ENCODE assay signal across 14 cellular contexts in genomic region chr18:46400449-46400848, GRCh38.
DNase-seq lines count a peak whose midpoint lies in the region; ATAC-seq and TF ChIP-seq lines count a peak whose summit lies in the region.
"Had no signal": no experiment of that assay in that cellular context is flagged by ENCODE, and none has a peak within 500 bp of the region (broad histone marks: within the 10 kb centered on the region; RNA-seq: fewer than 3 reads in every experiment).

No MANE protein-coding gene starts in this region.

- H3K9me3 Mint-ChIP-seq in natural killer cell = peaks cover 9 to 10% of the 10 kb centered on the region in 2 donors
- H3K9me3 Mint-ChIP-seq in natural killer cell treated with Interleukin-12 subunit alpha and Interleukin-12 subunit beta and Interleukin-15 and Interleukin-18, amount 100 ng/mL, for 72 hours = peaks cover 3% of the 10 kb centered on the region
- H3K9me3 Mint-ChIP-seq in brain = no peaks in the 10 kb centered on the region
- H3K9me3 Mint-ChIP-seq: CD8-positive, alpha-beta T cell; HFFc6; T-helper 1 cell treated with Interleukin-12 subunit alpha and Interleukin-12 subunit beta and Interleukin-4 antibody, amounts not matched to agents 30 μg/mL and 1 μg/mL, for 36 hours had no signal

- H3K4me1 Mint-ChIP-seq in natural killer cell = peaks cover 96 to 99% of the 10 kb centered on the region in 2 donors
- peaks cover 33 to 72% of the 10 kb centered on the region in 2 donors for H3K4me1 Mint-ChIP-seq in natural killer cell treated with Interleukin-12 subunit alpha and Interleukin-12 subunit beta and Interleukin-15 and Interleukin-18, amount 100 ng/mL, for 72 hours (ENCODE audit: low read depth in 2 of 2)
- peaks cover 82% of the 10 kb centered on the region for H3K4me1 Mint-ChIP-seq in brain

- H3K4me3 Mint-ChIP-seq in natural killer cell (no peak overlapping the region), brain (no peak overlapping the region)
- H3K4me3 Mint-ChIP-seq in natural killer cell treated with Interleukin-12 subunit alpha and Interleukin-12 subunit beta and Interleukin-15 and Interleukin-18, amount 100 ng/mL, for 72 hours = no peak overlapping the region
- H3K4me3 Mint-ChIP-seq: CD8-positive, alpha-beta T cell; HFFc6; T-helper 1 cell treated with Interleukin-12 subunit alpha and Interleukin-12 subunit beta and Interleukin-4 antibody, amounts not matched to agents 30 μg/mL and 1 μg/mL, for 36 hours had no signal

- ATAC-seq in natural killer cell (no peak), HG03196 (IDR thresholded peaks at IDR 0.05; ENCODE audit: unreplicated experiment) (no peak)
- ATAC-seq in natural killer cell treated with Interleukin-12 subunit alpha and Interleukin-12 subunit beta and Interleukin-15 and Interleukin-18, amount 100 ng/mL, for 72 hours = no peak
- ATAC-seq: CD8-positive, alpha-beta T cell had no signal

- intact Hi-C loops in natural killer cell (cut with micrococcal nuclease) = no loop called here

- H3K27ac Mint-ChIP-seq in natural killer cell (peak overlapping the region; percentile 83 to 95), brain (peak overlapping the region; percentile 16 to 73 (median 51))
- peak overlapping the region in 1 of 2 donors; percentile 69 for H3K27ac Mint-ChIP-seq in natural killer cell treated with Interleukin-12 subunit alpha and Interleukin-12 subunit beta and Interleukin-15 and Interleukin-18, amount 100 ng/mL, for 72 hours
- H3K27ac Mint-ChIP-seq: CD8-positive, alpha-beta T cell; HFFc6; T-helper 1 cell treated with Interleukin-12 subunit alpha and Interleukin-12 subunit beta and Interleukin-4 antibody, amounts not matched to agents 30 μg/mL and 1 μg/mL, for 36 hours had no signal

- no peak overlapping the region for H3K4me3 ChIP-seq in brain microvascular endothelial cell (ENCODE audit: low read depth, low read length)

- in situ Hi-C loops in brain microvascular endothelial cell (cut with HindIII; ENCODE audit: low pct_ligation_motif_present, low sequenced_read_pairs) = no loop called here

- H3K27ac ChIP-seq in brain microvascular endothelial cell = no peak overlapping the region

- H3K36me3 ChIP-seq in brain microvascular endothelial cell (replicated peaks) = no peaks in the 10 kb centered on the region

- no peak for DNase-seq in natural killer cell
- DNase-seq in natural killer cell treated with Interleukin-12 subunit alpha and Interleukin-12 subunit beta and Interleukin-15 and Interleukin-18, amount 100 ng/mL, for 72 hours (ENCODE audit: low spot score) = no peak
- peak; percentile 34 for DNase-seq in NCI-H69 (lab: John Stamatoyannopoulos, UW)
- DNase-seq in HuH-7 (ENCODE audit: low spot score) = no peak
- no peak for DNase-seq in brain microvascular endothelial cell
- DNase-seq: Calu3; CD8-positive, alpha-beta T cell; H7; HFFc6; NCI-H1930; NCI-H774 had no signal

- no peaks in the 10 kb centered on the region for H3K27me3 ChIP-seq in brain microvascular endothelial cell (replicated peaks)

- no peak for TF ChIP-seq CTCF in natural killer cell (IDR thresholded peaks at IDR 0.05)
- TF ChIP-seq CTCF in brain (conservative IDR thresholded peaks at IDR 0.05) = no peak
- no peak for TF ChIP-seq CTCF in brain microvascular endothelial cell (IDR thresholded peaks at IDR 0.05; ENCODE audit: low read depth, low read length, missing control alignments)

- H3K36me3 Mint-ChIP-seq in natural killer cell (no peaks in the 10 kb centered on the region), brain (peaks cover 8% of the 10 kb centered on the region)
- no peaks in the 10 kb centered on the region for H3K36me3 Mint-ChIP-seq in natural killer cell treated with Interleukin-12 subunit alpha and Interleukin-12 subunit beta and Interleukin-15 and Interleukin-18, amount 100 ng/mL, for 72 hours
- H3K36me3 Mint-ChIP-seq: CD8-positive, alpha-beta T cell had no signal

- H3K27me3 Mint-ChIP-seq in natural killer cell (ENCODE audit: low read depth in 2 of 2) = no peaks in the 10 kb centered on the region
- no peaks in the 10 kb centered on the region for H3K27me3 Mint-ChIP-seq in natural killer cell treated with Interleukin-12 subunit alpha and Interleukin-12 subunit beta and Interleukin-15 and Interleukin-18, amount 100 ng/mL, for 72 hours
- H3K27me3 Mint-ChIP-seq in brain = no peaks in the 10 kb centered on the region
